Comparison of ENCODE assay signal across 14 cellular contexts in the genomic region with DNA sequence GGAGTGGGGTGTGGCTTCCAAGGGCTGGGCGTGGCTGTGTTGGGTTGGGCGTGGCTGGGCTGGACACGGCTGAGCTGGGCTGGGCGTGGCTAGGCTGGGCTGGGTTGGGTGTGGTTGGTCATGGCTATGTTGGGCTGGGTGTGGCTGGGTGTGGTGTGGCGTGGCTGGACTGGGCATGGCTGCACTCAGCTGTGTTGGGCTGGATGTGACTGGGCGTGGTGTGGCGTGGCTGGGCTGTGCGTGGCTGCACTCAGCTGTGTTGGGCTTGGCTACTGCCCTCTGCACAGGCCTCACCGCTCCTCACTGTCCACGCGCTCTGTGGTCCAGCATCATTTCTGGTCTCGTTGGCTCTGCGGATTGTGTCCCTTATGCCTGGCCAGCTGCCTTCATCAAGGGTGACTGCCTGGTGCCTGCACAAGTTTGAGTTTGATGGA. TPM values are rescaled to one million over a fixed set of nuclear protein-coding genes. Genes with fewer than 3 reads are reported as not detected.
DNase-seq lines count a peak whose midpoint lies in the region; ATAC-seq, FAIRE-seq and TF ChIP-seq lines count a peak whose summit lies in the region.
"Had no signal": no experiment of that assay in that cellular context is flagged by ENCODE, and none has a peak within 500 bp of the region (broad histone marks: within the 10 kb centered on the region; RNA-seq: fewer than 3 reads in every experiment).

No MANE protein-coding gene starts in this region.

- H3K9me3 ChIP-seq in A549 (no peaks in the 10 kb centered on the region), tibial nerve (no peaks in the 10 kb centered on the region)
- H3K9me3 ChIP-seq: SJCRH30 had no signal

- TF ChIP-seq RAD21 in A549 (conservative IDR thresholded peaks at IDR 0.05 in 1 of 2, IDR thresholded peaks at IDR 0.05 in 1 of 2), result no peak

- TF ChIP-seq EP300 in A549 (IDR thresholded peaks at IDR 0.05), result no peak
- TF ChIP-seq EP300 in tibial nerve (IDR thresholded peaks at IDR 0.05), result no peak

- no peak for FAIRE-seq in A549 (lab: Jason Lieb, UNC)
- FAIRE-seq: GM12892 had no signal

- peaks cover 17% of the 10 kb centered on the region; the same call in 2 of the 3 replicates for H3K4me1 ChIP-seq in A549
- H3K4me1 ChIP-seq in tibial nerve, result peaks cover 0 to 26% (median 10%) of the 10 kb centered on the region in 4 donors

- CTCF ChIA-PET in A549 (lab: Yijun Ruan, JAX), result interaction anchor here (1.0 to 3.7 kb wide), 2 partner anchors 12 to 18 kb away, joined by 3 to 14 read pairs; no protein-coding TSS in a partner anchor

- H3K27ac ChIP-seq in A549 (no peak overlapping the region), epithelial cell of prostate (peak overlapping the region; percentile 13), tibial nerve (no peak overlapping the region)
- H3K27ac ChIP-seq: C4-2B, SJCRH30, skin epidermis had no signal

- H3K4me2 ChIP-seq in A549, result no peak overlapping the region; the same call in 2 of the 3 replicates

- no peaks in the 10 kb centered on the region; the same call in 1 of the 2 replicates for H3K27me3 ChIP-seq in GM06990 (replicated peaks; ENCODE audit: control insufficient read depth, insufficient read depth, low read length)
- H3K27me3 ChIP-seq in tibial nerve, result peaks cover 0 to 82% of the 10 kb centered on the region in 2 donors

- 59% methylated on average over 12 of the region's 13 CpGs for whole genome bisulfite sequencing in A549 (ENCODE audit: missing lambda C conversion rate)
- 70 to 75% methylated on average over 8 to 13 of the region's 13 CpGs for WGBS in tibial nerve, 2 donors

- no peaks in the 10 kb centered on the region for H3K36me3 ChIP-seq in GM06990 (ENCODE audit: control insufficient read depth, insufficient read depth, low read length)
- H3K36me3 ChIP-seq in tibial nerve, result no peaks in the 10 kb centered on the region
- H3K36me3 ChIP-seq: SJCRH30 had no signal

- POLR2A ChIA-PET in A549 (lab: Yijun Ruan, JAX), result no interaction called here

- TF ChIP-seq CTCF in A549 (IDR thresholded peaks at IDR 0.05) (no peak), GM06990 (IDR thresholded peaks at IDR 0.05; ENCODE audit: insufficient read depth, low read length, poor library complexity, severe bottlenecking) (no peak), tibial nerve (IDR thresholded peaks at IDR 0.05) (no peak)

- DNase-seq in A549 (ENCODE audit: low read depth in 1 of 2, low spot score in 1 of 2) (peak; percentile 55 to 81), GM06990 (ENCODE audit: extremely low read depth, insufficient read length) (peak; percentile 67), NCI-H748 treated with DMSO at 0.1 percent for 48 hours (lab: John Stamatoyannopoulos, UW) (peak; percentile 45), epithelial cell of prostate (ENCODE audit: low read depth, low spot score) (no peak), EL (no peak), G401 (ENCODE audit: low spot score) (no peak), tibial nerve (ENCODE audit: low spot score in 2 of 2) (no peak)
- DNase-seq: activated CD4-positive, alpha-beta T cell treated with anti-CD3 and anti-CD28 coated beads for 4 hours; activated naive CD4-positive, alpha-beta T cell had no signal

- in situ Hi-C loops in G401 (cut with HindIII; ENCODE audit: low sequenced_read_pairs), result no loop called here

- TF ChIP-seq POLR2A in A549 (IDR thresholded peaks at IDR 0.05; ENCODE audit: low read length) (no peak), tibial nerve (IDR thresholded peaks at IDR 0.05) (no peak)

- no peak overlapping the region for H3K4me3 ChIP-seq in A549
- H3K4me3 ChIP-seq in GM06990 (replicated peaks; ENCODE audit: low read depth, low read length), result no peak overlapping the region
- H3K4me3 ChIP-seq in tibial nerve, result no peak overlapping the region
- H3K4me3 ChIP-seq: SJCRH30, skin epidermis had no signal

- ATAC-seq in A549 (peak; percentile 33 to 85; a peak in 5 of 6 replicates), HG02759 (IDR thresholded peaks at IDR 0.05; ENCODE audit: unreplicated experiment) (no peak)

TF ChIP-seq in A549, 52 proteins besides CTCF, POLR2A, EP300 and RAD21:
- TF ChIP-seq ESRRA (IDR thresholded peaks at IDR 0.05; ENCODE audit: borderline replicate concordance, low read length), result no peak
- no peak for TF ChIP-seq HEYL (CRISPR knock-in tag; IDR thresholded peaks at IDR 0.05)
- no peak for TF ChIP-seq PBX3 (IDR thresholded peaks at IDR 0.05)
- no peak for TF ChIP-seq JUNB (IDR thresholded peaks at IDR 0.05)
- TF ChIP-seq REST (IDR thresholded peaks at IDR 0.05), result no peak
- TF ChIP-seq, protein P1, sequence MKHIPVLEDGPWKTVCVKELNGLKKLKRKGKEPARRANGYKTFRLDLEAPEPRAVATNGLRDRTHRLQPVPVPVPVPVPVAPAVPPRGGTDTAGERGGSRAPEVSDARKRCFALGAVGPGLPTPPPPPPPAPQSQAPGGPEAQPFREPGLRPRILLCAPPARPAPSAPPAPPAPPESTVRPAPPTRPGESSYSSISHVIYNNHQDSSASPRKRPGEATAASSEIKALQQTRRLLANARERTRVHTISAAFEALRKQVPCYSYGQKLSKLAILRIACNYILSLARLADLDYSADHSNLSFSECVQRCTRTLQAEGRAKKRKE (CRISPR knock-in tag; IDR thresholded peaks at IDR 0.05; ENCODE audit: low read depth), result no peak
- no peak for TF ChIP-seq JUN (IDR thresholded peaks at IDR 0.05)
- TF ChIP-seq NFE2L2 (conservative IDR thresholded peaks at IDR 0.05; ENCODE audit: low read length), result no peak
- no peak for TF ChIP-seq ELK1 (IDR thresholded peaks at IDR 0.05; ENCODE audit: low read depth, low read length)
- no peak for TF ChIP-seq CEBPB (IDR thresholded peaks at IDR 0.05)
- TF ChIP-seq ZFP36 (IDR thresholded peaks at IDR 0.05; ENCODE audit: borderline replicate concordance, partially characterized antibody), result no peak
- no peak for TF ChIP-seq CHD4 (IDR thresholded peaks at IDR 0.05; ENCODE audit: borderline replicate concordance)
- no peak for TF ChIP-seq RFX5 (IDR thresholded peaks at IDR 0.05)
- no peak for TF ChIP-seq MYC (IDR thresholded peaks at IDR 0.05; ENCODE audit: borderline replicate concordance, low read length)
- TF ChIP-seq HOXA7 (CRISPR knock-in tag; IDR thresholded peaks at IDR 0.05), result no peak
- no peak for TF ChIP-seq POLR2AphosphoS2 (conservative IDR thresholded peaks at IDR 0.05; ENCODE audit: low read length)
- no peak for TF ChIP-seq HOXB5 (CRISPR knock-in tag; IDR thresholded peaks at IDR 0.05)
- TF ChIP-seq CBX2 (IDR thresholded peaks at IDR 0.05; ENCODE audit: borderline replicate concordance, low read depth), result no peak
TF ChIP-seq in A549: peak in this region for 0.

RNA-seq across cellular contexts. Expression of gene SLCO4A1, which starts 43.5 kb away (rescaled TPM):
- polyA plus RNA-seq in A549 (2011; rRNA removed), result 1.3 and 2.1 TPM in 2 replicates
- 4.0 and 5.5 TPM in 2 replicates for polyA plus RNA-seq in A549 (2012; cell fraction: cytosol; rRNA removed)
- 14.5 and 19.7 TPM in 2 replicates for polyA plus RNA-seq in A549 (2012; cell fraction: nucleus; rRNA removed)
- polyA plus RNA-seq in A549 (2017; fragmentation: RNase III; extraction: RNeasy Plus Mini Kit Qiagen cat#74134 plus additional on column Dnase treatment), result 8.1 to 11.2 TPM (median 9.9 TPM) in 3 replicates
- 2.5 and 3.5 TPM in 2 replicates for polyA minus RNA-seq in A549 (2011; rRNA and poly(A)+ RNA removed)
- 9.2 and 10.3 TPM in 2 replicates for total RNA-seq in G401 (2014; rRNA removed; shearing (Covaris generic))
- total RNA-seq in tibial nerve, result 10 to 100 TPM; 24.3 to 73.7 (median 40.5) TPM

Comparison
In these comparisons a context has a peak if more than half of its experiments do, and no peak if none do; other contexts are left out.
1. DNase-seq: peak in A549 (2 of 2), GM06990 (single experiment) and NCI-H748 treated with DMSO at 0.1 percent for 48 hours (single experiment); none in epithelial cell of prostate (single experiment), EL (single experiment), G401 (single experiment) and tibial nerve (0 of 2).